8 cellular contexts compared by ENCODE assay signal in the genomic region with DNA sequence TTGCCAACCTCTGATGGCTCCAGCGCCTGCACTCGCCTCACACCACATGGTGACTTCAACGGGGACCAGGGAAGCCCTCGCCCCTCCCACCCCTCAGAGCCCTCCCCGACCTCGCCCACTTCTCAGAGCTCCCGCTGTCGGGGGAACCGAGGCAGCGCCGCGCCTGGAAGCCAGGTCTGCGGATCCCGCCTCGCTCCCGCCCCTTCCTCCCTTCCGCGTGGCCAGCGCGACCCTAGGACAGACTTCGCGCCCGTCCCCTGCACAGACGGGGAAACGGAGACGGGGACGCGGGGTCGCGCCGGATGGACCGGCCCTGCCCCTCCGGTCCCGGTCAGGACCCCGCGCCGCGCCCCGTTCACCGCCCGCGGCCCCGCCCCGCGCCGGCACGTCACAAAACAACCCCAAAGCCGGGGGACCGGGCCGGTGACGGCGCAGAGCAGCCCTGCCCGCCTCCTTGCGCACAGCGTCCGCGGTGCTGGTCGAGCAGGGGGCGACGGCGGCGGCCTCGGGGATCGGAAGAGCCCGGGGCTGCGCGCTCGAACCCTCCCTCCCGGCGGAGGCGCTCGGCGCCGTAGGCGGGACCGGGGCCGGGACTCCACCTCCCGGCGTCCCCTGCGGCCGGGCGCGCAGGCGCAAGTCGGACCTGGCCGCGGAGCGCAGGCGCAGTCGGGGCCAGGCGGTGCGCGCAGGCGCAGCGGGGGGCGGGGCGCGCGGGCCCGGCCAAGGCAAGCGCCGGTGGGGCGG. TPM values are rescaled to one million over a fixed set of nuclear protein-coding genes. Genes with fewer than 3 reads are reported as not detected.
DNase-seq lines count a peak whose midpoint lies in the region; ATAC-seq and TF ChIP-seq lines count a peak whose summit lies in the region.

No MANE protein-coding gene starts in this region.

- CTCF ChIA-PET in AG04450 (lab: Charles Lee): interaction anchor here (1.0 to 4.2 kb wide), 4 partner anchors 10 to 25 kb away, joined by 3 to 29 read pairs (median 10); a partner anchor contains a TSS

- H3K27me3 ChIP-seq in AG04450 (ENCODE audit: control insufficient read depth, insufficient read depth, low read length) (peaks cover 3% of the 10 kb centered on the region), colonic mucosa (no peaks in the 10 kb centered on the region)

- DNase-seq in AG04450 (ENCODE audit: low read depth, low spot score): peak; percentile 47
- peak; percentile 69 for DNase-seq in NCI-H345 treated with DMSO at 0.1 percent for 48 hours (lab: John Stamatoyannopoulos, UW; ENCODE audit: unreplicated experiment)
- DNase-seq in activated CD4-positive, alpha-beta T cell treated with anti-CD3 and anti-CD28 coated beads for 4 hours: peak; percentile 81 to 86
- DNase-seq in colonic mucosa: peak; percentile 78
- peak; percentile 91 for DNase-seq in left lobe of liver (ENCODE audit: low spot score)
- peak; percentile 87 to 89 for DNase-seq in stimulated activated CD4-positive, alpha-beta T cell treated with anti-CD3 and anti-CD28 coated beads, Interleukin-2, amount 100 ng/mL, for 24 hours

- POLR2A ChIA-PET in AG04450 (lab: Yijun Ruan, JAX): interaction anchor here (0.6 to 2.2 kb wide), 7 partner anchors 20 to 44 kb away, joined by 3 to 8 read pairs (median 5); a partner anchor contains a TSS

- H3K4me3 ChIP-seq in AG04450 (ENCODE audit: low read depth, low read length) (peak overlapping the region; percentile 82), colonic mucosa (peak overlapping the region; percentile 92)

- H3K36me3 ChIP-seq in colonic mucosa: no peaks in the 10 kb centered on the region

- intact Hi-C loops in colonic mucosa (cut with DNase I): no loop called here

- H3K4me1 ChIP-seq in colonic mucosa: peaks cover 13% of the 10 kb centered on the region

- H3K9ac ChIP-seq in colonic mucosa (ENCODE audit: low read depth in 2 of 2, low read length in 2 of 2): peak overlapping the region; percentile 76 to 96

- ATAC-seq in GM18867 (IDR thresholded peaks at IDR 0.05; ENCODE audit: unreplicated experiment): peak; percentile 74
- peak; percentile 56 for ATAC-seq in HG03135 (IDR thresholded peaks at IDR 0.05; ENCODE audit: unreplicated experiment)
- ATAC-seq in left lobe of liver: peak; percentile 63

- H3K9me3 ChIP-seq in AG04450 (ENCODE audit: control insufficient read depth, insufficient read depth, low read length) (peaks cover 4% of the 10 kb centered on the region; the same call in 1 of the 2 replicates), colonic mucosa (no peaks in the 10 kb centered on the region)

- TF ChIP-seq CTCF in AG04450 (IDR thresholded peaks at IDR 0.05; ENCODE audit: low read depth, low read length): no peak
- TF ChIP-seq CTCF in colonic mucosa (IDR thresholded peaks at IDR 0.05): no peak

- H3K27ac ChIP-seq in AG04450 (ENCODE audit: low read depth, low read length) (peak overlapping the region; percentile 57), colonic mucosa (peak overlapping the region; percentile 96)

RNA-seq across cellular contexts. Expression of a gene that starts 0.4 kb away (rescaled TPM):
- polyA plus RNA-seq in AG04450 (2011; rRNA removed): 34.0 and 54.0 TPM in 2 replicates
- polyA minus RNA-seq in AG04450 (2011; rRNA and poly(A)+ RNA removed): 24.5 and 30.8 TPM in 2 replicates
- total RNA-seq in colonic mucosa: 10 to 100 TPM; 60.7 to 93.4 TPM
- total RNA-seq in left lobe of liver: 53.5 TPM

RNA-seq across cellular contexts. Expression of a gene that starts 12.7 kb away (rescaled TPM):
- not detected in 2 replicates for polyA plus RNA-seq in AG04450 (2011; rRNA removed)
- not detected in 2 replicates for polyA minus RNA-seq in AG04450 (2011; rRNA and poly(A)+ RNA removed)
- total RNA-seq in colonic mucosa: 1 to 10 TPM in 1 of 2 donors, under 1 TPM in 1; 0.61 to 1.0 TPM
- total RNA-seq in left lobe of liver: 0.33 TPM

RNA-seq across cellular contexts. Expression of a gene that starts 23.9 kb away (rescaled TPM):
- polyA plus RNA-seq in AG04450 (2011; rRNA removed): 2.6 and 4.1 TPM in 2 replicates
- 1.2 and 1.3 TPM in 2 replicates for polyA minus RNA-seq in AG04450 (2011; rRNA and poly(A)+ RNA removed)
- total RNA-seq in colonic mucosa (10 to 100 TPM; 13.3 to 14.4 TPM), left lobe of liver (10.4 TPM)

RNA-seq across cellular contexts. Expression of a gene that starts 34.9 kb away (rescaled TPM):
- polyA plus RNA-seq in AG04450 (2011; rRNA removed): not detected in 2 replicates
- 0.14 TPM in 1 of 2 replicates, not detected in the other for polyA minus RNA-seq in AG04450 (2011; rRNA and poly(A)+ RNA removed)
- 1 to 10 TPM; 4.5 to 7.3 TPM for total RNA-seq in colonic mucosa
- 0.53 TPM for total RNA-seq in left lobe of liver

RNA-seq across cellular contexts. Expression of a gene that starts 41.2 kb away (rescaled TPM):
- polyA plus RNA-seq in AG04450 (2011; rRNA removed): 404 and 515 TPM in 2 replicates
- polyA minus RNA-seq in AG04450 (2011; rRNA and poly(A)+ RNA removed): 165 and 222 TPM in 2 replicates
- total RNA-seq in colonic mucosa (1,000 to 10,000 TPM in 1 of 2 donors, 100 to 1,000 TPM in 1; 920 to 1,084 TPM), left lobe of liver (98.2 TPM)

Comparison
In these comparisons a context has a peak if more than half of its experiments do, and no peak if none do; other contexts are left out.
1. Peak in every context shown above with its lines: DNase-seq, ATAC-seq, H3K4me3 ChIP-seq and H3K27ac ChIP-seq.